In the genomic region with DNA sequence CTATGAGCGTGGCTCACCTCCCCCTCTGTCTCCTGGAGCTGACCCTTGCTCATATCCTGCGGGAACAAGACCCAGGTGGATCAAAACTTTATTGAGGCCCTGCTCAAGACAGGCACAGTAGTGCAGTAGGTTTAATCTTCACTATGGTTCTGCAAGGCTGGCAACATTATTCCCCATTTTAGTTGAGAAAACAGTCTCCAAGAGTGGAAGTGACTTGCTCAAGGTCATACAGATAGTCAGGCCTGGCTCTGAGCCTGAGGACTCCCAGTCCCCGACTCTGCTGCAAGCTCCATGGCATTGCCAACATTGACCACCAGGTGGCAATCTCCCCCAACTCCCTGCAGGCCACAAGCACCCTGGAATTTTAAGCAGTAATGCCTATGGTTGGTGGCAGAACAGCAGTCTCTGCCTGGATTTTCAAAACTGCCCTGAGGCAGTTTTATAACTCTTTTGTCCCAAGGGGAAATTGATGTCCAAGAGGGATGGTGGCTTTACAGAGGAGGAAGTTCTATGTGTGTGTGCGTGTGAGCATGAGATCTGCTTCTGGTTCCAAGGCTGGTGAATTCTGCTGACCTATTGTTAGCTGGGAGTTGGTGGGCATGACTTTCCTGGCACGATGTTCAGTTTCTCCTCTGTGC, we compare ENCODE assay signal across 1 cellular context.
TF ChIP-seq lines count a peak whose summit lies in the region.

No MANE protein-coding gene starts in this region.

TF ChIP-seq in K562, 482 proteins besides CTCF, POLR2A, EP300 and RAD21 (continued from another document and continues in another):
- no peak for TF ChIP-seq GATAD2A (IDR thresholded peaks at IDR 0.05)
- TF ChIP-seq NR2C2 (CRISPR knock-in tag; IDR thresholded peaks at IDR 0.05) = no peak
- TF ChIP-seq NR2C2 (tag; IDR thresholded peaks at IDR 0.05) = no peak
- TF ChIP-seq NR2C1 (IDR thresholded peaks at IDR 0.05) = no peak
- TF ChIP-seq NR2C1 (tag; IDR thresholded peaks at IDR 0.05) = no peak
- TF ChIP-seq, protein P1, sequence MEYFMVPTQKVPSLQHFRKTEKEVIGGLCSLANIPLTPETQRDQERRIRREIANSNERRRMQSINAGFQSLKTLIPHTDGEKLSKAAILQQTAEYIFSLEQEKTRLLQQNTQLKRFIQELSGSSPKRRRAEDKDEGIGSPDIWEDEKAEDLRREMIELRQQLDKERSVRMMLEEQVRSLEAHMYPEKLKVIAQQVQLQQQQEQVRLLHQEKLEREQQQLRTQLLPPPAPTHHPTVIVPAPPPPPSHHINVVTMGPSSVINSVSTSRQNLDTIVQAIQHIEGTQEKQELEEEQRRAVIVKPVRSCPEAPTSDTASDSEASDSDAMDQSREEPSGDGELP (CRISPR knock-in tag; IDR thresholded peaks at IDR 0.05; ENCODE audit: borderline replicate concordance) = peak; percentile 64; the same call in 1 of the 2 replicates
- peak; percentile 13 for TF ChIP-seq RBM25 (IDR thresholded peaks at IDR 0.05; ENCODE audit: low read depth, low read length, severe bottlenecking)
- no peak for TF ChIP-seq MCM3 (IDR thresholded peaks at IDR 0.05)
- TF ChIP-seq ZNF184 (CRISPR knock-in tag; IDR thresholded peaks at IDR 0.05) = no peak
- no peak for TF ChIP-seq PHF21A (IDR thresholded peaks at IDR 0.05; ENCODE audit: borderline replicate concordance, low read depth)
- TF ChIP-seq ZBTB11 (CRISPR knock-in tag; IDR thresholded peaks at IDR 0.05) = peak in 1 of 3 experiments; percentile 42; a peak in 1 of 6 replicates
- 0 out of 2 replicates have a peak, but pooled peaks have one; percentile 8 for TF ChIP-seq ZEB2 (IDR thresholded peaks at IDR 0.05)
- peak; percentile 79 for TF ChIP-seq ZFP36 (IDR thresholded peaks at IDR 0.05; ENCODE audit: low read depth, low read length, partially characterized antibody)
- TF ChIP-seq, protein P2, sequence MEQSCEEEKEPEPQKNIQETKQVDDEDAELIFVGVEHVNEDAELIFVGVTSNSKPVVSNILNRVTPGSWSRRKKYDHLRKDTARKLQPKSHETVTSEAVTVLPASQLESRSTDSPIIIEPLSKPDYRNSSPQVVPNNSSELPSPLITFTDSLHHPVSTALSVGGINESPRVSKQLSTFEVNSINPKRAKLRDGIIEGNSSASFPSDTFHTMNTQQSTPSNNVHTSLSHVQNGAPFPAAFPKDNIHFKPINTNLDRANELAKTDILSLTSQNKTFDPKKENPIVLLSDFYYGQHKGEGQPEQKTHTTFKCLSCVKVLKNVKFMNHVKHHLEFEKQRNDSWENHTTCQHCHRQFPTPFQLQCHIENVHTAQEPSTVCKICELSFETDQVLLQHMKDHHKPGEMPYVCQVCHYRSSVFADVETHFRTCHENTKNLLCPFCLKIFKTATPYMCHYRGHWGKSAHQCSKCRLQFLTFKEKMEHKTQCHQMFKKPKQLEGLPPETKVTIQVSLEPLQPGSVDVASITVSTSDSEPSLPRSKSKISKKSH (CRISPR knock-in tag; IDR thresholded peaks at IDR 0.05) = no peak
- TF ChIP-seq ZNF77 (CRISPR knock-in tag; IDR thresholded peaks at IDR 0.05) = no peak
- TF ChIP-seq COPS2 (conservative IDR thresholded peaks at IDR 0.05) = no peak
- no peak for TF ChIP-seq ZNF512 (tag; IDR thresholded peaks at IDR 0.05)
- no peak for TF ChIP-seq NFIX (CRISPR knock-in tag; IDR thresholded peaks at IDR 0.05; ENCODE audit: low read depth)
- peak; percentile 98 for TF ChIP-seq DEAF1 (CRISPR knock-in tag; IDR thresholded peaks at IDR 0.05)
- TF ChIP-seq ZNF274 (IDR thresholded peaks at IDR 0.05; ENCODE audit: borderline replicate concordance, low read depth, low read length) = no peak
- TF ChIP-seq GTF2A2 (tag; IDR thresholded peaks at IDR 0.05) = no peak
- peak; percentile 86 for TF ChIP-seq TEAD2 (tag; IDR thresholded peaks at IDR 0.05)
- TF ChIP-seq ZFX (CRISPR knock-in tag; IDR thresholded peaks at IDR 0.05) = peak; percentile 36; the same call in 1 of the 2 replicates
- peak; percentile 44 for TF ChIP-seq FOSL1 (tag; conservative IDR thresholded peaks at IDR 0.05)
- no peak for TF ChIP-seq HDAC1 (IDR thresholded peaks at IDR 0.05)
- no peak for TF ChIP-seq ZC3H4 (CRISPR knock-in tag; IDR thresholded peaks at IDR 0.05; ENCODE audit: borderline replicate concordance)
- TF ChIP-seq MAZ (CRISPR knock-in tag; conservative IDR thresholded peaks at IDR 0.05 in 1 of 2, IDR thresholded peaks at IDR 0.05 in 1 of 2) = peak in 1 of 2 experiments; percentile 48; a peak in 1 of 4 replicates
- TF ChIP-seq STAG1 (CRISPR knock-in tag; IDR thresholded peaks at IDR 0.05; ENCODE audit: borderline replicate concordance) = peak; percentile 85; the same call in 1 of the 2 replicates
- TF ChIP-seq ZNF224 (CRISPR knock-in tag; IDR thresholded peaks at IDR 0.05) = no peak
- TF ChIP-seq SMAD4 (CRISPR knock-in tag; conservative IDR thresholded peaks at IDR 0.05) = peak; percentile 61
- no peak for TF ChIP-seq PTRF (tag; IDR thresholded peaks at IDR 0.05)
- peak; percentile 48; the same call in 1 of the 2 replicates for TF ChIP-seq ZNF316 (IDR thresholded peaks at IDR 0.05)
- TF ChIP-seq ATF7 (IDR thresholded peaks at IDR 0.05) = 0 out of 2 replicates have a peak, but pooled peaks have one; percentile 17
- peak in 1 of 2 experiments; percentile 49; a peak in 1 of 3 replicates for TF ChIP-seq CBX3 (IDR thresholded peaks at IDR 0.05; ENCODE audit: borderline replicate concordance in 1 of 2, low read length in 2 of 2)
- TF ChIP-seq ZBTB40 (IDR thresholded peaks at IDR 0.05) = peak; percentile 77
- TF ChIP-seq ZBTB40 (CRISPR knock-in tag; IDR thresholded peaks at IDR 0.05) = peak; percentile 55; the same call in 1 of the 2 replicates
- TF ChIP-seq FOXJ2 (tag; IDR thresholded peaks at IDR 0.05) = peak; percentile 35; the same call in 1 of the 2 replicates
- no peak for TF ChIP-seq TFAM (CRISPR knock-in tag; conservative IDR thresholded peaks at IDR 0.05)
- TF ChIP-seq ZNF589 (CRISPR knock-in tag; IDR thresholded peaks at IDR 0.05; ENCODE audit: low read depth) = 0 out of 2 replicates have a peak, but pooled peaks have one; percentile 27
- TF ChIP-seq ZBTB9 (CRISPR knock-in tag; IDR thresholded peaks at IDR 0.05) = 0 out of 2 replicates have a peak, but pooled peaks have one; percentile 57
- no peak for TF ChIP-seq ZNF41 (CRISPR knock-in tag; conservative IDR thresholded peaks at IDR 0.05)
- TF ChIP-seq BCOR (IDR thresholded peaks at IDR 0.05) = peak; percentile 41; the same call in 1 of the 2 replicates
- peak; percentile 84 for TF ChIP-seq ARID2 (IDR thresholded peaks at IDR 0.05)
